In the genomic region with DNA sequence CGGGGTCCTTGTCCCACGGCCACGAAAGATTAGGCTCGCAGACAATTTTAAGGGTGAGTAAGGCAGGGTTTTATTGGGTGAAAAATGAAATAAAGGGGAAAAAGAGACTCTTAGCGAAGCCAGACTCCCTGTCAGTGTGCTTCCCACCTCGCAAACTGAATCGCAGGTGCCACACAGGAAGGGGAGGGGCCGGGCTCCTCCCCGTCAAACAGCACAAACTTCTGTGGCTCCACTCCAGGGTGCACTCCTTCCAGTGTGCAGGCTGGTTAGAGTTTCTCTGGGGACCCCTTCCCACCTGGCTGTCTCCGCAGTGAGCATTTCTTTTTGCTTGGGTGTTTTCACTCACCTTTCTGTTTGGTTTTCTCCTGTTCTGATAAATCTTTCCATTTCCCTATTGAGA, we compare ENCODE assay signal across 14 cellular contexts. TPM values are rescaled to one million over a fixed set of nuclear protein-coding genes. Genes with fewer than 3 reads are reported as not detected.
DNase-seq lines count a peak whose midpoint lies in the region; ATAC-seq and TF ChIP-seq lines count a peak whose summit lies in the region.
"Had no signal": no experiment of that assay in that cellular context is flagged by ENCODE, and none has a peak within 500 bp of the region (broad histone marks: within the 10 kb centered on the region; RNA-seq: fewer than 3 reads in every experiment).

No MANE protein-coding gene starts in this region.

- H3K9me3 Mint-ChIP-seq in activated CD8-positive, alpha-beta T cell treated with anti-CD3 and anti-CD28 coated beads for 36 hours = peaks cover 4% of the 10 kb centered on the region
- no peaks in the 10 kb centered on the region for H3K9me3 Mint-ChIP-seq in activated CD8-positive, alpha-beta T cell treated with anti-CD3 and anti-CD28 coated beads, Interleukin-2, amount 10 ng/mL, durations not matched to agents 7 days and 5 days (ENCODE audit: insufficient read depth)
- H3K9me3 Mint-ChIP-seq in T-cell = peaks cover 0 to 8% (median 7%) of the 10 kb centered on the region in 3 donors
- H3K9me3 Mint-ChIP-seq in naive thymus-derived CD8-positive, alpha-beta T cell = peaks cover 0 to 9% (median 4%) of the 10 kb centered on the region in 9 donors
- H3K9me3 Mint-ChIP-seq in T-helper 2 cell treated with Interferon-gamma antibody and Interleukin-4, amounts not matched to agents 5 μg/mL and 100 μg/mL, for 36 hours = no peaks in the 10 kb centered on the region
- H3K9me3 Mint-ChIP-seq in CD4-positive, alpha-beta T cell = no peaks in the 10 kb centered on the region

- peak; percentile 10 for DNase-seq in activated CD8-positive, alpha-beta T cell treated with anti-CD3 and anti-CD28 coated beads for 36 hours
- no peak for DNase-seq in activated CD8-positive, alpha-beta T cell treated with anti-CD3 and anti-CD28 coated beads, Interleukin-2, amount 10 ng/mL, durations not matched to agents 7 days and 5 days
- peak; percentile 61 for DNase-seq in Jurkat, Clone E6-1 (ENCODE audit: low read depth, low spot score)
- DNase-seq in T-cell = peak in 7 of 34 experiments; percentile 2 to 12 (median 9)
- DNase-seq in naive thymus-derived CD8-positive, alpha-beta T cell = peak in 2 of 10 donors; percentile 13 to 15
- no peak for DNase-seq in T-helper 2 cell treated with Interferon-gamma antibody and Interleukin-4, amounts not matched to agents 5 μg/mL and 100 μg/mL, for 36 hours (ENCODE audit: low spot score)
- DNase-seq in CD4-positive, alpha-beta T cell = no peak
- DNase-seq: COR-L47, Kasumi-1, NCI-H1930, SIG-M5 had no signal

- POLR2A ChIA-PET in activated CD8-positive, alpha-beta T cell treated with anti-CD3 and anti-CD28 coated beads for 36 hours (lab: Charles Lee) = no interaction called here
- POLR2A ChIA-PET in activated CD8-positive, alpha-beta T cell treated with anti-CD3 and anti-CD28 coated beads, Interleukin-2, amount 10 ng/mL, durations not matched to agents 7 days and 5 days (lab: Charles Lee) = no interaction called here
- POLR2A ChIA-PET in T-cell (lab: Charles Lee) = no interaction called here
- POLR2A ChIA-PET in naive thymus-derived CD8-positive, alpha-beta T cell (lab: Charles Lee) = no interaction called here
- POLR2A ChIA-PET in CD4-positive, alpha-beta T cell (lab: Charles Lee) = no interaction called here

- CTCF ChIA-PET in activated CD8-positive, alpha-beta T cell treated with anti-CD3 and anti-CD28 coated beads for 36 hours (lab: Charles Lee) = no interaction called here
- CTCF ChIA-PET in activated CD8-positive, alpha-beta T cell treated with anti-CD3 and anti-CD28 coated beads, Interleukin-2, amount 10 ng/mL, durations not matched to agents 7 days and 5 days (lab: Charles Lee) = interaction anchor here (0.8 kb wide), 1 partner anchor 81 kb away, joined by 3 read pairs; no protein-coding TSS in a partner anchor
- CTCF ChIA-PET in T-cell (lab: Charles Lee) = no interaction called here
- CTCF ChIA-PET in CD4-positive, alpha-beta T cell (lab: Charles Lee) = no interaction called here

- H3K27ac ChIP-seq in CD4-positive, alpha-beta T cell (ENCODE audit: low read depth, low read length) = no peak overlapping the region
- H3K27ac ChIP-seq: A549, C4-2B had no signal

- TF ChIP-seq CTCF in activated CD8-positive, alpha-beta T cell treated with anti-CD3 and anti-CD28 coated beads for 36 hours (IDR thresholded peaks at IDR 0.05) = no peak
- no peak for TF ChIP-seq CTCF in CD4-positive, alpha-beta T cell (IDR thresholded peaks at IDR 0.05)

- no peaks in the 10 kb centered on the region for H3K36me3 Mint-ChIP-seq in activated CD8-positive, alpha-beta T cell treated with anti-CD3 and anti-CD28 coated beads for 36 hours (ENCODE audit: low read depth)
- no peaks in the 10 kb centered on the region for H3K36me3 Mint-ChIP-seq in activated CD8-positive, alpha-beta T cell treated with anti-CD3 and anti-CD28 coated beads, Interleukin-2, amount 10 ng/mL, durations not matched to agents 7 days and 5 days (ENCODE audit: low read depth)
- no peaks in the 10 kb centered on the region for H3K36me3 Mint-ChIP-seq in T-cell
- peaks cover 0 to 7% (median 2%) of the 10 kb centered on the region in 3 donors for H3K36me3 Mint-ChIP-seq in naive thymus-derived CD8-positive, alpha-beta T cell
- H3K36me3 Mint-ChIP-seq in T-helper 2 cell treated with Interferon-gamma antibody and Interleukin-4, amounts not matched to agents 5 μg/mL and 100 μg/mL, for 36 hours (ENCODE audit: low read depth) = no peaks in the 10 kb centered on the region
- H3K36me3 Mint-ChIP-seq in CD4-positive, alpha-beta T cell (ENCODE audit: low read depth) = no peaks in the 10 kb centered on the region

- H3K27ac Mint-ChIP-seq in activated CD8-positive, alpha-beta T cell treated with anti-CD3 and anti-CD28 coated beads for 36 hours = no peak overlapping the region
- H3K27ac Mint-ChIP-seq in activated CD8-positive, alpha-beta T cell treated with anti-CD3 and anti-CD28 coated beads, Interleukin-2, amount 10 ng/mL, durations not matched to agents 7 days and 5 days = no peak overlapping the region
- no peak overlapping the region for H3K27ac Mint-ChIP-seq in T-cell
- H3K27ac Mint-ChIP-seq in naive thymus-derived CD8-positive, alpha-beta T cell = peak overlapping the region in 2 of 10 donors; percentile 24 to 84
- no peak overlapping the region for H3K27ac Mint-ChIP-seq in T-helper 2 cell treated with Interferon-gamma antibody and Interleukin-4, amounts not matched to agents 5 μg/mL and 100 μg/mL, for 36 hours
- no peak overlapping the region for H3K27ac Mint-ChIP-seq in CD4-positive, alpha-beta T cell

- no peak overlapping the region; the same call in 1 of the 2 replicates for H3K4me3 ChIP-seq in Jurkat, Clone E6-1 (ENCODE audit: low read length)
- H3K4me3 ChIP-seq: A549 had no signal

- peaks cover 15% of the 10 kb centered on the region for H3K4me1 Mint-ChIP-seq in activated CD8-positive, alpha-beta T cell treated with anti-CD3 and anti-CD28 coated beads for 36 hours (ENCODE audit: low read depth)
- H3K4me1 Mint-ChIP-seq in activated CD8-positive, alpha-beta T cell treated with anti-CD3 and anti-CD28 coated beads, Interleukin-2, amount 10 ng/mL, durations not matched to agents 7 days and 5 days (ENCODE audit: low read depth) = no peaks in the 10 kb centered on the region
- peaks cover 5 to 13% (median 6%) of the 10 kb centered on the region in 3 donors for H3K4me1 Mint-ChIP-seq in T-cell
- H3K4me1 Mint-ChIP-seq in naive thymus-derived CD8-positive, alpha-beta T cell = peaks cover 2 to 13% (median 9%) of the 10 kb centered on the region in 4 donors
- peaks cover 2% of the 10 kb centered on the region for H3K4me1 Mint-ChIP-seq in T-helper 2 cell treated with Interferon-gamma antibody and Interleukin-4, amounts not matched to agents 5 μg/mL and 100 μg/mL, for 36 hours (ENCODE audit: low read depth)
- no peaks in the 10 kb centered on the region for H3K4me1 Mint-ChIP-seq in CD4-positive, alpha-beta T cell (ENCODE audit: low read depth)

- no peaks in the 10 kb centered on the region for H3K27me3 ChIP-seq in CD4-positive, alpha-beta T cell (ENCODE audit: control insufficient read depth, insufficient read depth, low read length)

- no peaks in the 10 kb centered on the region for H3K27me3 Mint-ChIP-seq in activated CD8-positive, alpha-beta T cell treated with anti-CD3 and anti-CD28 coated beads for 36 hours
- no peaks in the 10 kb centered on the region for H3K27me3 Mint-ChIP-seq in activated CD8-positive, alpha-beta T cell treated with anti-CD3 and anti-CD28 coated beads, Interleukin-2, amount 10 ng/mL, durations not matched to agents 7 days and 5 days (ENCODE audit: low read depth)
- H3K27me3 Mint-ChIP-seq in T-cell = no peaks in the 10 kb centered on the region
- peaks cover 0 to 3% (median 0%) of the 10 kb centered on the region in 5 donors for H3K27me3 Mint-ChIP-seq in naive thymus-derived CD8-positive, alpha-beta T cell
- peaks cover under 1% of the 10 kb centered on the region for H3K27me3 Mint-ChIP-seq in T-helper 2 cell treated with Interferon-gamma antibody and Interleukin-4, amounts not matched to agents 5 μg/mL and 100 μg/mL, for 36 hours (ENCODE audit: low read depth)
- H3K27me3 Mint-ChIP-seq in CD4-positive, alpha-beta T cell = no peaks in the 10 kb centered on the region

- H3K9me3 ChIP-seq in CD4-positive, alpha-beta T cell (ENCODE audit: control insufficient read depth, low read length) = no peaks in the 10 kb centered on the region
- H3K9me3 ChIP-seq: A549 had no signal

- ATAC-seq in activated CD8-positive, alpha-beta T cell treated with anti-CD3 and anti-CD28 coated beads for 36 hours = peak; percentile 45
- ATAC-seq in activated CD8-positive, alpha-beta T cell treated with anti-CD3 and anti-CD28 coated beads, Interleukin-2, amount 10 ng/mL, durations not matched to agents 7 days and 5 days = no peak
- ATAC-seq in T-cell (replicated peaks in 1 of 4) (peak; percentile 43 to 68 (median 54)), GM18519 (IDR thresholded peaks at IDR 0.05; ENCODE audit: low FRiP score, unreplicated experiment) (no peak)
- ATAC-seq in naive thymus-derived CD8-positive, alpha-beta T cell = peak; percentile 59 to 63
- ATAC-seq in CD4-positive, alpha-beta T cell (ENCODE audit: poor library complexity) = no peak
- ATAC-seq: A549 had no signal

- intact Hi-C loops in activated CD8-positive, alpha-beta T cell treated with anti-CD3 and anti-CD28 coated beads for 36 hours (cut with micrococcal nuclease) = no loop called here
- intact Hi-C loops in CD4-positive, alpha-beta T cell (cut with DNase I, micrococcal nuclease) = no loop called here

- no peak overlapping the region for H3K4me3 Mint-ChIP-seq in activated CD8-positive, alpha-beta T cell treated with anti-CD3 and anti-CD28 coated beads for 36 hours
- no peak overlapping the region for H3K4me3 Mint-ChIP-seq in activated CD8-positive, alpha-beta T cell treated with anti-CD3 and anti-CD28 coated beads, Interleukin-2, amount 10 ng/mL, durations not matched to agents 7 days and 5 days
- H3K4me3 Mint-ChIP-seq in T-cell = no peak overlapping the region
- H3K4me3 Mint-ChIP-seq in naive thymus-derived CD8-positive, alpha-beta T cell = no peak overlapping the region
- H3K4me3 Mint-ChIP-seq in T-helper 2 cell treated with Interferon-gamma antibody and Interleukin-4, amounts not matched to agents 5 μg/mL and 100 μg/mL, for 36 hours = no peak overlapping the region
- H3K4me3 Mint-ChIP-seq in CD4-positive, alpha-beta T cell = no peak overlapping the region

RNA-seq across cellular contexts. Expression of a gene that starts 37.8 kb away (rescaled TPM):
- 10 to 100 TPM; 40.1 to 42.3 TPM for total RNA-seq in activated CD8-positive, alpha-beta T cell treated with anti-CD3 and anti-CD28 coated beads for 36 hours
- 10 to 100 TPM; 20.7 to 21.2 TPM for total RNA-seq in activated CD8-positive, alpha-beta T cell treated with anti-CD3 and anti-CD28 coated beads, Interleukin-2, amount 10 ng/mL, durations not matched to agents 7 days and 5 days
- 60.8 TPM for polyA plus RNA-seq in Jurkat, Clone E6-1 (2012; ENCODE audit: insufficient read depth, insufficient read length)
- total RNA-seq in T-cell = 10 to 100 TPM; 22.2 to 29.7 (median 23.5) TPM
- total RNA-seq in naive thymus-derived CD8-positive, alpha-beta T cell = 10 to 100 TPM; 20.6 to 22.2 TPM
- 10 to 100 TPM; 10.7 to 15.3 (median 11.0) TPM for polyA plus RNA-seq in naive thymus-derived CD8-positive, alpha-beta T cell
- total RNA-seq in CD4-positive, alpha-beta T cell = 10 to 100 TPM; 11.0 to 11.4 TPM

Comparison
In these comparisons a context has a peak if more than half of its experiments do, and no peak if none do; other contexts are left out.
1. ATAC-seq: peak in activated CD8-positive, alpha-beta T cell treated with anti-CD3 and anti-CD28 coated beads for 36 hours (single experiment), T-cell (4 of 4) and naive thymus-derived CD8-positive, alpha-beta T cell (2 of 2); none in activated CD8-positive, alpha-beta T cell treated with anti-CD3 and anti-CD28 coated beads, Interleukin-2, amount 10 ng/mL, durations not matched to agents 7 days and 5 days (single experiment), GM18519 (single experiment) and CD4-positive, alpha-beta T cell (single experiment).
2. DNase-seq: peak in activated CD8-positive, alpha-beta T cell treated with anti-CD3 and anti-CD28 coated beads for 36 hours (single experiment) and Jurkat, Clone E6-1 (single experiment); none in activated CD8-positive, alpha-beta T cell treated with anti-CD3 and anti-CD28 coated beads, Interleukin-2, amount 10 ng/mL, durations not matched to agents 7 days and 5 days (single experiment), T-helper 2 cell treated with Interferon-gamma antibody and Interleukin-4, amounts not matched to agents 5 μg/mL and 100 μg/mL, for 36 hours (single experiment) and CD4-positive, alpha-beta T cell (0 of 10).